ENCODE assay signal across 8 cellular contexts in the genomic region with DNA sequence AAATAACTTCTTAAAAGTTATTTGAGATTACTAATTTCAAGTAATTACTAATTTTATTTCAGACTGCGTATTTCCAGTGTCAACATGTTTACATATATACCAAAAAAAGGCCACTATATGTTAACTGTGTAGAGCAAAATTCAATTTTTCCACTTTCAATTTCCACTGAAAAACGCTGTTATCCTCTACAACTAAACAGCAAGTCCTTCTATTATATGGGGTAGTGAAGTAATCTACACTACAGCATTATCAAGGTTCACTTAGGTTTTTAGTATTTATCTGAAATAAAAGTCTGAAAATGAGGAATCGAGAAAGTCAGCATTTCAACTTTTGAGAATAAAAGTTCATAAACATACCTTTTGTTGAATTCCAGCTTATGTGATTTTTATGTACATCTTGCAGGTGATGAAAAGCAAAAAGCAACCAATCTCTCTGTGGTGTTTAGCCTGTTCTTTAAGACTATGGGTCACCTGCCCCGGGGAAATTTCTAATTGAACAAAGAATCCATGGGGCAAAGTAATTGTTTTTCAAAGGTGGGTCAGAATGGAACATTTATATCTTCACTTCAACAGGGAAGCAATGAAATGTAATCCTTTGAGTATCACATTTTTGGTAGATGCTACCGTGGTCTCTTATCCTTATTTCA. TPM values are rescaled to one million over a fixed set of nuclear protein-coding genes. Genes with fewer than 3 reads are reported as not detected.
DNase-seq lines count a peak whose midpoint lies in the region; ATAC-seq and TF ChIP-seq lines count a peak whose summit lies in the region.

No MANE protein-coding gene starts in this region.

- H3K4me2 ChIP-seq in mesenchymal stem cell (ENCODE audit: low read length, poor library complexity, severe bottlenecking) = no peak overlapping the region

- H3K18ac ChIP-seq in mesenchymal stem cell (ENCODE audit: low read depth in 1 of 2, low read length in 2 of 2) = no peak overlapping the region

- H3K27ac ChIP-seq in heart right ventricle = peak overlapping the region in 8 of 10 donors; percentile 10 to 99 (median 98)
- no peak overlapping the region for H3K27ac ChIP-seq in mesenchymal stem cell (ENCODE audit: low read length, poor library complexity, severe bottlenecking)
- peak overlapping the region; percentile 98 to 99 for H3K27ac ChIP-seq in uterus

- H3K9ac ChIP-seq in mesenchymal stem cell (ENCODE audit: low read length) = peak overlapping the region; percentile 93

- no peak overlapping the region for H2BK12ac ChIP-seq in mesenchymal stem cell (ENCODE audit: low read length in 2 of 2)

- H4K8ac ChIP-seq in mesenchymal stem cell (ENCODE audit: low read length) = no peak overlapping the region

- H3K4ac ChIP-seq in mesenchymal stem cell (ENCODE audit: low read depth in 1 of 2, low read length in 2 of 2) = no peak overlapping the region

- peaks cover 0 to 53% (median 5%) of the 10 kb centered on the region in 9 donors for H3K36me3 ChIP-seq in heart right ventricle
- H3K36me3 ChIP-seq in mesenchymal stem cell (ENCODE audit: control insufficient read depth in 1 of 2, insufficient read depth in 2 of 2, low read depth in 1 of 2, low read length in 2 of 2) = peaks cover 3 to 41% of the 10 kb centered on the region in 2 experiments
- H3K36me3 ChIP-seq in uterus = no peaks in the 10 kb centered on the region

- H3K23ac ChIP-seq in mesenchymal stem cell (ENCODE audit: low read length in 2 of 2) = no peak overlapping the region

- H4K91ac ChIP-seq in mesenchymal stem cell (ENCODE audit: low read length) = no peak overlapping the region

- no peaks in the 10 kb centered on the region for H3K9me3 ChIP-seq in heart right ventricle
- no peaks in the 10 kb centered on the region for H3K9me3 ChIP-seq in mesenchymal stem cell (ENCODE audit: control insufficient read depth, low read length)
- H3K9me3 ChIP-seq in uterus = no peaks in the 10 kb centered on the region

- no peak overlapping the region for H2BK120ac ChIP-seq in mesenchymal stem cell (ENCODE audit: low read depth, low read length)

- no peaks in the 10 kb centered on the region for H3K27me3 ChIP-seq in heart right ventricle
- no peaks in the 10 kb centered on the region for H3K27me3 ChIP-seq in mesenchymal stem cell (ENCODE audit: control insufficient read depth in 1 of 2, insufficient read depth in 1 of 2, low read length in 2 of 2)
- no peaks in the 10 kb centered on the region for H3K27me3 ChIP-seq in uterus

- peak overlapping the region; percentile 83 to 98 (median 90) for H3K4me3 ChIP-seq in heart right ventricle
- H3K4me3 ChIP-seq in astrocyte of the cerebellum (ENCODE audit: low read depth, low read length) = peak overlapping the region; percentile 79
- H3K4me3 ChIP-seq in mesenchymal stem cell (ENCODE audit: insufficient read depth in 1 of 2, low read depth in 1 of 2, low read length in 2 of 2) = peak overlapping the region in 1 of 2 experiments; percentile 87
- peak overlapping the region; percentile 84 to 93 for H3K4me3 ChIP-seq in uterus

- in situ Hi-C loops in astrocyte of the cerebellum (cut with HindIII; ENCODE audit: low sequenced_read_pairs) = no loop called here

- no peak for TF ChIP-seq POLR2A in uterus (IDR thresholded peaks at IDR 0.05)

- peaks cover 4 to 59% (median 35%) of the 10 kb centered on the region in 9 donors for H3K4me1 ChIP-seq in heart right ventricle
- H3K4me1 ChIP-seq in mesenchymal stem cell (ENCODE audit: control insufficient read depth, insufficient read depth, low read depth, low read length) = peaks cover 2% of the 10 kb centered on the region
- no peaks in the 10 kb centered on the region for H3K4me1 ChIP-seq in uterus

- H2BK5ac ChIP-seq in mesenchymal stem cell (ENCODE audit: low read depth, low read length, poor library complexity, severe bottlenecking) = no peak overlapping the region

- no peak overlapping the region for H2BK15ac ChIP-seq in mesenchymal stem cell (ENCODE audit: low read depth, poor library complexity, severe bottlenecking)

- H3K14ac ChIP-seq in mesenchymal stem cell (ENCODE audit: low read length in 2 of 2) = no peak overlapping the region

- 10 to 11% methylated on average over 5 of the region's 5 CpGs for WGBS in heart right ventricle, 2 donors
- WGBS in mesenchymal stem cell = 80% methylated on average over 2 of the region's 5 CpGs

- no peak overlapping the region for H2AFZ ChIP-seq in mesenchymal stem cell (ENCODE audit: low read depth, low read length)

- no peaks in the 10 kb centered on the region for H3K79me1 ChIP-seq in mesenchymal stem cell (replicated peaks; ENCODE audit: low read length, poor library complexity, severe bottlenecking)

- ATAC-seq in heart right ventricle = no peak
- ATAC-seq in Right ventricle myocardium inferior = no peak
- ATAC-seq in HG03025 (IDR thresholded peaks at IDR 0.05; ENCODE audit: low FRiP score, unreplicated experiment) = no peak
- ATAC-seq in HG02642 (IDR thresholded peaks at IDR 0.05; ENCODE audit: poor library complexity, unreplicated experiment) = no peak

- intact Hi-C loops in heart right ventricle (cut with DNase I) = loop anchor here (2.0 to 10.0 kb wide), 18 partner anchors 102 to 760 kb away; no protein-coding TSS in a partner anchor
- intact Hi-C loops in Right ventricle myocardium inferior (cut with DNase I) = loop anchor here (5.0 kb wide), 2 partner anchors 105 to 160 kb away; no protein-coding TSS in a partner anchor
- intact Hi-C loops in uterus (cut with DNase I; ENCODE audit: low total_unique reads) = loop anchor here (10.0 kb wide), 1 partner anchor 758 kb away; no protein-coding TSS in a partner anchor

- H2AK5ac ChIP-seq in mesenchymal stem cell (ENCODE audit: low read length, severe bottlenecking) = no peak overlapping the region

- DNase-seq in heart right ventricle (no peak), Right ventricle myocardium inferior (ENCODE audit: missing footprints) (no peak), astrocyte of the cerebellum (ENCODE audit: low read depth) (no peak), mesenchymal stem cell (no peak), uterus (no peak), LoVo (ENCODE audit: low spot score) (no peak)

- TF ChIP-seq CTCF in heart right ventricle (IDR thresholded peaks at IDR 0.05) (no peak), astrocyte of the cerebellum (IDR thresholded peaks at IDR 0.05; ENCODE audit: low read depth, low read length, missing control alignments) (no peak), uterus (IDR thresholded peaks at IDR 0.05) (no peak)

RNA-seq across cellular contexts. Expression of a gene that starts 3.3 kb away (rescaled TPM):
- total RNA-seq in heart right ventricle (100 to 1,000 TPM in 2 of 10 donors, 10 to 100 TPM in 8; 54.4 to 127 (median 71.3) TPM), Right ventricle myocardium inferior (66.9 TPM), uterus (100 to 1,000 TPM in 1 of 4 donors, 10 to 100 TPM in 3; 40.4 to 214 (median 70.1) TPM)
- polyA plus RNA-seq in heart right ventricle = 10 to 100 TPM; 20.0 to 33.4 TPM
- polyA plus RNA-seq in mesenchymal stem cell (2013, experiment 1 of 2) = 51.7 TPM
- polyA plus RNA-seq in mesenchymal stem cell (2013, experiment 2 of 2) = 55.6 TPM
